ENCODE assay signal across 8 cellular contexts in genomic region chr16:27550582-27550920, GRCh38. TPM values are rescaled to one million over a fixed set of nuclear protein-coding genes. Genes with fewer than 3 reads are reported as not detected.
DNase-seq lines count a peak whose midpoint lies in the region; ATAC-seq and TF ChIP-seq lines count a peak whose summit lies in the region.

No MANE protein-coding gene starts in this region.

- peaks cover 35% of the 10 kb centered on the region for H3K4me1 ChIP-seq in DND-41 (ENCODE audit: insufficient read depth, low read length)
- peaks cover 17% of the 10 kb centered on the region for H3K4me1 ChIP-seq in Panc1 (ENCODE audit: control insufficient read depth, insufficient read depth, low read length)
- H3K4me1 ChIP-seq in esophagus (ENCODE audit: control insufficient read depth in 2 of 2, insufficient read depth in 2 of 2, low read length in 1 of 2), result peaks cover 0 to 6% of the 10 kb centered on the region in 2 donors
- H3K4me1 ChIP-seq in parathyroid adenoma, result peaks cover 10% of the 10 kb centered on the region

- peak overlapping the region; percentile 85 for H3K27ac ChIP-seq in DND-41 (ENCODE audit: low read length)
- H3K27ac ChIP-seq in Panc1 (ENCODE audit: low read length), result peak overlapping the region; percentile 87
- H3K27ac ChIP-seq in esophagus (ENCODE audit: low read depth in 2 of 2, low read length in 1 of 2), result peak overlapping the region in 1 of 2 donors; percentile 65
- H3K27ac ChIP-seq in parathyroid adenoma, result no peak overlapping the region

- H3K27me3 ChIP-seq in DND-41 (ENCODE audit: insufficient read depth, low read length, poor library complexity) (no peaks in the 10 kb centered on the region), Panc1 (ENCODE audit: control insufficient read depth, insufficient read depth, low read length) (no peaks in the 10 kb centered on the region), esophagus (ENCODE audit: control insufficient read depth in 1 of 2, insufficient read depth in 2 of 2, low read length in 2 of 2) (no peaks in the 10 kb centered on the region), parathyroid adenoma (ENCODE audit: control insufficient read depth, insufficient read depth, low read length) (no peaks in the 10 kb centered on the region)

- H3K4me3 ChIP-seq in DND-41 (ENCODE audit: low read depth in 1 of 2, low read length in 2 of 2) (peak overlapping the region; percentile 100), Panc1 (ENCODE audit: low read depth in 2 of 2, low read length in 2 of 2) (peak overlapping the region; percentile 90 to 100), esophagus (ENCODE audit: low read depth in 1 of 2, low read length in 2 of 2) (peak overlapping the region; percentile 75 to 98), parathyroid adenoma (ENCODE audit: low read depth, low read length) (peak overlapping the region; percentile 92)

- H3K9me3 ChIP-seq in DND-41 (ENCODE audit: insufficient read depth, low read length, severe bottlenecking) (no peaks in the 10 kb centered on the region), Panc1 (ENCODE audit: control insufficient read depth, insufficient read depth, low read depth, low read length) (no peaks in the 10 kb centered on the region), esophagus (ENCODE audit: control insufficient read depth in 2 of 2, insufficient read depth in 1 of 2, low read depth in 1 of 2, low read length in 1 of 2) (no peaks in the 10 kb centered on the region), parathyroid adenoma (ENCODE audit: control insufficient read depth, low read length) (no peaks in the 10 kb centered on the region)

- ATAC-seq in DND-41 (ENCODE audit: insufficient read depth, low read depth) (no peak), Panc1 (no peak)

- BruUV-seq in Panc1 (replicated peaks; lab: Mats Ljungman, UMichigan), result TSS peak; percentile 95

- CTCF ChIA-PET in Panc1 (lab: Charles Lee), result no interaction called here

- DNase-seq in DND-41, result no peak
- DNase-seq in Panc1 (ENCODE audit: low read depth, low spot score), result no peak
- no peak for DNase-seq in posterior vena cava (ENCODE audit: low spot score)
- DNase-seq in NCI-H128 (lab: John Stamatoyannopoulos, UW; ENCODE audit: unreplicated experiment), result no peak
- no peak for DNase-seq in G401 (ENCODE audit: low spot score)
- DNase-seq in dermis blood vessel endothelial cell, result no peak

- H2AFZ ChIP-seq in DND-41 (ENCODE audit: low read depth, low read length), result peak overlapping the region; percentile 100
- H2AFZ ChIP-seq in parathyroid adenoma, result peak overlapping the region; percentile 93

- H3K79me2 ChIP-seq in DND-41 (ENCODE audit: insufficient read depth, low read length), result peaks cover 43% of the 10 kb centered on the region
- peaks cover 31% of the 10 kb centered on the region for H3K79me2 ChIP-seq in parathyroid adenoma

- intact Hi-C loops in Panc1 (cut with micrococcal nuclease; ENCODE audit: unreplicated experiment) (no loop called here), posterior vena cava (cut with DNase I) (no loop called here)

- TF ChIP-seq CTCF in DND-41 (IDR thresholded peaks at IDR 0.05; ENCODE audit: borderline replicate concordance, extremely low read depth, low read length, poor library complexity, severe bottlenecking) (no peak), Panc1 (IDR thresholded peaks at IDR 0.05) (no peak), parathyroid adenoma (IDR thresholded peaks at IDR 0.05) (no peak)

- 36% methylated on average over 4 of the region's 4 CpGs for WGBS in esophagus, 2 donors

- in situ Hi-C loops in Panc1 (cut with HindIII; ENCODE audit: low pct_unique_long_range_greater_than_20kb, low sequenced_read_pairs) (no loop called here), G401 (cut with HindIII; ENCODE audit: low sequenced_read_pairs) (no loop called here)

- H3K9ac ChIP-seq in DND-41 (ENCODE audit: low read depth, low read length) (peak overlapping the region; percentile 84), parathyroid adenoma (no peak overlapping the region)

- peaks cover 15% of the 10 kb centered on the region for H3K36me3 ChIP-seq in DND-41 (ENCODE audit: insufficient read depth, low read length)
- H3K36me3 ChIP-seq in Panc1 (ENCODE audit: control insufficient read depth, insufficient read depth, low read length), result no peaks in the 10 kb centered on the region
- no peaks in the 10 kb centered on the region for H3K36me3 ChIP-seq in esophagus (ENCODE audit: control insufficient read depth in 2 of 2, insufficient read depth in 2 of 2, low read length in 1 of 2)
- no peaks in the 10 kb centered on the region for H3K36me3 ChIP-seq in parathyroid adenoma (ENCODE audit: control insufficient read depth, insufficient read depth, low read length)

- H3K4me2 ChIP-seq in DND-41 (ENCODE audit: insufficient read depth, low read length) (peak overlapping the region; percentile 99), parathyroid adenoma (ENCODE audit: low read length) (peak overlapping the region; percentile 80)

- POLR2A ChIA-PET in Panc1 (lab: Charles Lee), result interaction anchor here (0.6 to 1.3 kb wide), 4 partner anchors 21 to 659 kb away, joined by 3 to 16 read pairs (median 4); no protein-coding TSS in a partner anchor

- H4K20me1 ChIP-seq in DND-41 (ENCODE audit: insufficient read depth, low read length), result peaks cover 18% of the 10 kb centered on the region

RNA-seq across cellular contexts. Expression of gene KATNIP, which starts 0.6 kb away (rescaled TPM):
- total RNA-seq in Panc1 (2021; ENCODE audit: unreplicated experiment) (36.7 TPM), posterior vena cava (10 to 100 TPM; 18.2 to 18.3 TPM), dermis blood vessel endothelial cell (23.1 and 23.2 TPM in 2 replicates)
- 28.7 TPM for polyA plus RNA-seq in Panc1 (2012; ENCODE audit: insufficient read length)
- polyA plus RNA-seq in esophagus, result 10 to 100 TPM; 13.8 to 20.2 TPM
- total RNA-seq in G401 (2014; rRNA removed; shearing (Covaris generic)), result 10.7 and 13.7 TPM in 2 replicates

RNA-seq across cellular contexts. Expression of gene GTF3C1, which starts 0.8 kb away (rescaled TPM):
- total RNA-seq in Panc1 (2021; ENCODE audit: unreplicated experiment), result 121 TPM
- polyA plus RNA-seq in Panc1 (2012; ENCODE audit: insufficient read length), result 103 TPM
- 100 to 1,000 TPM in 1 of 2 donors, 10 to 100 TPM in 1; 85.4 to 109 TPM for polyA plus RNA-seq in esophagus
- total RNA-seq in posterior vena cava, result 10 to 100 TPM; 39.8 to 47.7 TPM
- 125 and 154 TPM in 2 replicates for total RNA-seq in G401 (2014; rRNA removed; shearing (Covaris generic))
- 74.4 and 94.2 TPM in 2 replicates for total RNA-seq in dermis blood vessel endothelial cell
